Comparison of ENCODE assay signal across 8 cellular contexts in genomic region chr1:39214998-39215873, GRCh38. TPM values are rescaled to one million over a fixed set of nuclear protein-coding genes. Genes with fewer than 3 reads are reported as not detected.
DNase-seq lines count a peak whose midpoint lies in the region; TF ChIP-seq lines count a peak whose summit lies in the region.

No MANE protein-coding gene starts in this region.

- peak overlapping the region; percentile 54 for H3K4me3 ChIP-seq in CD8-positive, alpha-beta memory T cell (ENCODE audit: low read length)
- peak overlapping the region; percentile 21 for H3K4me3 ChIP-seq in suprapubic skin

- H3K27ac ChIP-seq in CD8-positive, alpha-beta memory T cell (ENCODE audit: low read depth, low read length) = peak overlapping the region; percentile 62
- H3K27ac ChIP-seq in suprapubic skin = peak overlapping the region; percentile 78

- H3K27me3 ChIP-seq in CD8-positive, alpha-beta memory T cell (ENCODE audit: insufficient read depth, low read length, poor library complexity, severe bottlenecking) = no peaks in the 10 kb centered on the region
- H3K27me3 ChIP-seq in suprapubic skin = no peaks in the 10 kb centered on the region

- CTCF ChIA-PET in CD8-positive, alpha-beta memory T cell (lab: Charles Lee) = interaction anchor here (0.7 to 5.1 kb wide), 5 partner anchors 9 to 43 kb away, joined by 3 to 46 read pairs (median 5); partner anchors contain the start of gene MACF1

- no peak for TF ChIP-seq EP300 in suprapubic skin (IDR thresholded peaks at IDR 0.05)

- TF ChIP-seq CTCF in GM20000 (IDR thresholded peaks at IDR 0.05; ENCODE audit: extremely low read depth, missing control alignments) (no peak), suprapubic skin (IDR thresholded peaks at IDR 0.05) (no peak)

- peak in 4 of 5 donors; percentile 30 to 58 (median 40) for DNase-seq in CD8-positive, alpha-beta memory T cell
- DNase-seq in GM20000 (ENCODE audit: low spot score) = peak; percentile 75
- DNase-seq in KG1 (lab: John Stamatoyannopoulos, UW) = peak; percentile 75
- peak; percentile 54 to 56 for DNase-seq in activated T-cell treated with anti-CD3 and anti-CD28 coated beads, Interleukin-2, amount 50 U/mL, for 48 hours
- peak; percentile 28 for DNase-seq in iris pigment epithelial cell (ENCODE audit: low read depth)
- no peak for DNase-seq in suprapubic skin (ENCODE audit: low spot score in 2 of 2)
- DNase-seq in NCI-H446 treated with DMSO at 0.1 percent for 48 hours (lab: John Stamatoyannopoulos, UW) = no peak
- no peak for DNase-seq in ureter (ENCODE audit: low spot score)

- H3K4me3 Mint-ChIP-seq in CD8-positive, alpha-beta memory T cell = peak overlapping the region; percentile 84 to 96 (median 90)

- peaks cover 4 to 18% (median 8%) of the 10 kb centered on the region in 3 donors for H3K36me3 Mint-ChIP-seq in CD8-positive, alpha-beta memory T cell

- POLR2A ChIA-PET in CD8-positive, alpha-beta memory T cell (lab: Charles Lee) = interaction anchor here (0.6 to 2.5 kb wide), 6 partner anchors 10 to 28 kb away, joined by 3 to 15 read pairs (median 6); partner anchors contain the start of gene MACF1

- H3K9me3 Mint-ChIP-seq in CD8-positive, alpha-beta memory T cell = peaks cover 0 to 4% (median 0%) of the 10 kb centered on the region in 5 donors

- H3K4me1 ChIP-seq in CD8-positive, alpha-beta memory T cell (ENCODE audit: insufficient read depth, low read length) = peaks cover 46% of the 10 kb centered on the region
- H3K4me1 ChIP-seq in suprapubic skin = peaks cover 45% of the 10 kb centered on the region

- H3K27me3 Mint-ChIP-seq in CD8-positive, alpha-beta memory T cell = no peaks in the 10 kb centered on the region

- H3K27ac Mint-ChIP-seq in CD8-positive, alpha-beta memory T cell = peak overlapping the region; percentile 76 to 96 (median 92)

- TF ChIP-seq POLR2A in suprapubic skin (IDR thresholded peaks at IDR 0.05) = no peak

- peaks cover 3% of the 10 kb centered on the region for H3K36me3 ChIP-seq in CD8-positive, alpha-beta memory T cell (ENCODE audit: insufficient read depth, low read length)
- no peaks in the 10 kb centered on the region for H3K36me3 ChIP-seq in suprapubic skin

- no peaks in the 10 kb centered on the region for H3K9me3 ChIP-seq in CD8-positive, alpha-beta memory T cell (ENCODE audit: low read length)
- H3K9me3 ChIP-seq in suprapubic skin = no peaks in the 10 kb centered on the region

- peaks cover 53 to 70% (median 69%) of the 10 kb centered on the region in 3 donors for H3K4me1 Mint-ChIP-seq in CD8-positive, alpha-beta memory T cell

- 81% methylated on average over 11 of the region's 11 CpGs for WGBS in suprapubic skin

RNA-seq across cellular contexts. Expression of gene MACF1, which starts 10.7 kb away (rescaled TPM):
- total RNA-seq in CD8-positive, alpha-beta memory T cell = 100 to 1,000 TPM; 151 to 154 TPM
- polyA plus RNA-seq in CD8-positive, alpha-beta memory T cell = 87.6 TPM
- total RNA-seq in suprapubic skin = 100 to 1,000 TPM; 421 to 942 (median 545) TPM
- total RNA-seq in ureter = 353 TPM

Comparison
In these comparisons a context has a peak if more than half of its experiments do, and no peak if none do; other contexts are left out.
1. DNase-seq: peak in CD8-positive, alpha-beta memory T cell (4 of 5), GM20000 (single experiment), KG1 (single experiment), activated T-cell treated with anti-CD3 and anti-CD28 coated beads, Interleukin-2, amount 50 U/mL, for 48 hours (2 of 2) and iris pigment epithelial cell (single experiment); none in suprapubic skin (0 of 2), NCI-H446 treated with DMSO at 0.1 percent for 48 hours (single experiment) and ureter (single experiment).